In genomic region chr22:43821606-43822425, GRCh38 we compare ENCODE assay signal across 21 cellular contexts. TPM values are rescaled to one million over a fixed set of nuclear protein-coding genes. Genes with fewer than 3 reads are reported as not detected.
A peak's percentile ranks its signal among the peaks of the same experiment; 100 is the strongest.
DNase-seq lines count a peak whose midpoint lies in the region; ATAC-seq and TF ChIP-seq lines count a peak whose summit lies in the region.
"Had no signal": no experiment of that assay in that cellular context is flagged by ENCODE, and none has a peak within 500 bp of the region (broad histone marks: within the 10 kb centered on the region; RNA-seq: fewer than 3 reads in every experiment).

No MANE protein-coding gene starts in this region.

- no peak for DNase-seq in stimulated activated naive CD8-positive, alpha-beta T cell treated with anti-CD3 and anti-CD28 coated beads, Interleukin-15, amount 100 ng/mL, for 72 hours
- no peak for DNase-seq in stimulated activated naive CD8-positive, alpha-beta T cell treated with anti-CD3 and anti-CD28 coated beads, Interleukin-15, Interleukin-2, amounts not matched to agents 100 U/mL and 50 U/mL, for 24 hours
- DNase-seq in endodermal cell (peak; percentile 35), neural crest cell (ENCODE audit: low read depth, low spot score) (no peak), vagina (ENCODE audit: extremely low spot score in 2 of 2) (peak; percentile 71 to 72), posterior vena cava (ENCODE audit: low spot score) (no peak), NCI-H526 treated with DMSO at 0.1 percent for 48 hours (lab: John Stamatoyannopoulos, UW) (no peak)
- DNase-seq: C1 segment of cervical spinal cord, GDM1, HFFc6, KBM-7, NCI-H1436, NCI-H2029 treated with DMSO at 0.1 percent for 48 hours, NCI-H2171 treated with DMSO at 0.1 percent for 48 hours, NCI-H510A, NCI-H82, PC-9 had no signal

- peak overlapping the region; percentile 63 to 72 for H3K27ac Mint-ChIP-seq in stimulated activated naive CD8-positive, alpha-beta T cell treated with anti-CD3 and anti-CD28 coated beads, Interleukin-15, amount 100 ng/mL, for 72 hours
- H3K27ac Mint-ChIP-seq in endodermal cell = peak overlapping the region; percentile 58
- peak overlapping the region; percentile 57 for H3K27ac Mint-ChIP-seq in neural crest cell (ENCODE audit: unreplicated experiment)
- H3K27ac Mint-ChIP-seq: HFFc6 had no signal

- H3K9ac ChIP-seq in endodermal cell (ENCODE audit: extremely low read depth, low read length, poor library complexity, severe bottlenecking) = no peak overlapping the region

- H3K9me3 Mint-ChIP-seq in stimulated activated naive CD8-positive, alpha-beta T cell treated with anti-CD3 and anti-CD28 coated beads, Interleukin-15, amount 100 ng/mL, for 72 hours = no peaks in the 10 kb centered on the region
- H3K9me3 Mint-ChIP-seq in endodermal cell (no peaks in the 10 kb centered on the region), neural crest cell (no peaks in the 10 kb centered on the region)
- H3K9me3 Mint-ChIP-seq: HFFc6 had no signal

- WGBS in endodermal cell (ENCODE audit: insufficient coverage in 1 of 2, insufficient read length in 1 of 2), 2 experiments = 89 to 91% methylated on average over 13 to 22 of the region's 22 CpGs

- H3K4me1 Mint-ChIP-seq in stimulated activated naive CD8-positive, alpha-beta T cell treated with anti-CD3 and anti-CD28 coated beads, Interleukin-15, amount 100 ng/mL, for 72 hours = no peaks in the 10 kb centered on the region
- peaks cover 20% of the 10 kb centered on the region for H3K4me1 Mint-ChIP-seq in endodermal cell
- peaks cover 8% of the 10 kb centered on the region for H3K4me1 Mint-ChIP-seq in neural crest cell

- ATAC-seq in stimulated activated naive CD8-positive, alpha-beta T cell treated with anti-CD3 and anti-CD28 coated beads, Interleukin-15, amount 100 ng/mL, for 72 hours = no peak
- ATAC-seq in stimulated activated naive CD8-positive, alpha-beta T cell treated with anti-CD3 and anti-CD28 coated beads, Interleukin-15, Interleukin-2, amounts not matched to agents 100 U/mL and 50 U/mL, for 24 hours = no peak
- ATAC-seq in GM21529 (IDR thresholded peaks at IDR 0.05; ENCODE audit: unreplicated experiment) = no peak
- ATAC-seq: A549, GM12878 had no signal

- H3K36me3 Mint-ChIP-seq in endodermal cell (ENCODE audit: low read depth) (peaks cover 13% of the 10 kb centered on the region), neural crest cell (ENCODE audit: low read depth) (no peaks in the 10 kb centered on the region)

- no peak overlapping the region for H3K27ac ChIP-seq in endodermal cell (ENCODE audit: low read depth, low read length)
- no peak overlapping the region for H3K27ac ChIP-seq in vagina
- H3K27ac ChIP-seq: A549, PC-9, SJSA1 had no signal

- peaks cover 4% of the 10 kb centered on the region for H3K36me3 ChIP-seq in endodermal cell (ENCODE audit: control insufficient read depth, insufficient read depth, low read length)
- H3K36me3 ChIP-seq in vagina = no peaks in the 10 kb centered on the region
- H3K36me3 ChIP-seq: SJSA1 had no signal

- H3K9me3 ChIP-seq in endodermal cell (ENCODE audit: control insufficient read depth, low read length) (no peaks in the 10 kb centered on the region), vagina (no peaks in the 10 kb centered on the region)
- H3K9me3 ChIP-seq: A549, SJSA1 had no signal

- H3K4me1 ChIP-seq in endodermal cell (ENCODE audit: control insufficient read depth, insufficient read depth, low read length) (peaks cover 14% of the 10 kb centered on the region), vagina (peaks cover 8% of the 10 kb centered on the region)
- H3K4me1 ChIP-seq: SJSA1 had no signal

- no peak for TF ChIP-seq POLR2A in vagina (IDR thresholded peaks at IDR 0.05)

- peaks cover 47% of the 10 kb centered on the region for H3K27me3 Mint-ChIP-seq in stimulated activated naive CD8-positive, alpha-beta T cell treated with anti-CD3 and anti-CD28 coated beads, Interleukin-15, amount 100 ng/mL, for 72 hours
- H3K27me3 Mint-ChIP-seq in endodermal cell (ENCODE audit: insufficient read depth) (no peaks in the 10 kb centered on the region), neural crest cell (ENCODE audit: low read depth) (no peaks in the 10 kb centered on the region)

- H3K4me3 Mint-ChIP-seq in stimulated activated naive CD8-positive, alpha-beta T cell treated with anti-CD3 and anti-CD28 coated beads, Interleukin-15, amount 100 ng/mL, for 72 hours = no peak overlapping the region
- H3K4me3 Mint-ChIP-seq in endodermal cell = no peak overlapping the region
- H3K4me3 Mint-ChIP-seq in neural crest cell = no peak overlapping the region
- H3K4me3 Mint-ChIP-seq: HFFc6 had no signal

- intact Hi-C loops in vagina (cut with DNase I) = no loop called here
- intact Hi-C loops in posterior vena cava (cut with DNase I) = no loop called here

- H3K4me3 ChIP-seq in endodermal cell (ENCODE audit: low read length) (no peak overlapping the region), vagina (no peak overlapping the region)
- H3K4me3 ChIP-seq: A549, GM12878, PC-9, SJSA1 had no signal

- H3K27me3 ChIP-seq in endodermal cell (ENCODE audit: control insufficient read depth, insufficient read depth, low read length, poor library complexity, severe bottlenecking) = no peaks in the 10 kb centered on the region
- H3K27me3 ChIP-seq in vagina = no peaks in the 10 kb centered on the region

- TF ChIP-seq CTCF in endodermal cell (conservative IDR thresholded peaks at IDR 0.05) (no peak), neural crest cell (conservative IDR thresholded peaks at IDR 0.05) (no peak), vagina (IDR thresholded peaks at IDR 0.05) (no peak)

RNA-seq across cellular contexts. Expression of gene EFCAB6, which starts 9.7 kb away (rescaled TPM):
- total RNA-seq in endodermal cell = 1 to 10 TPM; 1.8 to 2.0 TPM
- 1.7 TPM for polyA plus RNA-seq in endodermal cell (2013, experiment 1 of 2)
- 0.83 TPM for polyA plus RNA-seq in endodermal cell (2013, experiment 2 of 2)
- 1.5 and 2.3 TPM in 2 replicates for total RNA-seq in neural crest cell
- 1.7 TPM for total RNA-seq in vagina
- total RNA-seq in posterior vena cava = 1 to 10 TPM; 1.7 to 2.0 TPM

RNA-seq across cellular contexts. Expression of gene SULT4A1, which starts 40.5 kb away (rescaled TPM):
- 10 to 100 TPM; 11.4 to 12.7 TPM for total RNA-seq in endodermal cell
- polyA plus RNA-seq in endodermal cell (2013, experiment 1 of 2) = 15.4 TPM
- polyA plus RNA-seq in endodermal cell (2013, experiment 2 of 2) = 13.5 TPM
- 6.3 and 7.3 TPM in 2 replicates for total RNA-seq in neural crest cell
- total RNA-seq in vagina = 3.2 TPM
- total RNA-seq in posterior vena cava = not detected
- total RNA-seq: GM12878, HFFc6, SJSA1 had no signal
- polyA plus RNA-seq: A549, GM12878 had no signal

Comparison
In these comparisons a context has a peak if more than half of its experiments do, and no peak if none do; other contexts are left out.
1. DNase-seq: peak in endodermal cell (single experiment) and vagina (2 of 2); none in stimulated activated naive CD8-positive, alpha-beta T cell treated with anti-CD3 and anti-CD28 coated beads, Interleukin-15, amount 100 ng/mL, for 72 hours (0 of 2), stimulated activated naive CD8-positive, alpha-beta T cell treated with anti-CD3 and anti-CD28 coated beads, Interleukin-15, Interleukin-2, amounts not matched to agents 100 U/mL and 50 U/mL, for 24 hours (single experiment), neural crest cell (single experiment), posterior vena cava (single experiment) and NCI-H526 treated with DMSO at 0.1 percent for 48 hours (single experiment).
2. Peak in every context shown above with its lines, with median percentiles within 50 percentile points of each other: H3K27ac Mint-ChIP-seq.